12 cellular contexts compared by ENCODE assay signal in the genomic region with DNA sequence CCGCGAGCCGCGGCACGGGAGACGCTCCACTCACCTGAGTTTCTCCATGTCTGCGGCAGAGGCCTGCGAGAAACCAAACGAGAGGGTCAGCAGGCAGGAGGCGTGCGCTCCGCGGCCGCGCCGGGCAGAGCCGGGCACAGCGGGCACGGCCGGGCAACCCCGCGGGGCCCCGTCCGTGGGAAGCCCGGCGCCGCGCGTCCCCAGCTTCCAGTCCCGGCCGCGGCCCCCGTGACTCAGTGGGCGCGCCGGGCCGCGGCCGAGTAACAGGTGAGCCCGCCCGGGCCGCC. TPM values are rescaled to one million over a fixed set of nuclear protein-coding genes. Genes with fewer than 3 reads are reported as not detected.
DNase-seq lines count a peak whose midpoint lies in the region; ATAC-seq and TF ChIP-seq lines count a peak whose summit lies in the region.
"Had no signal": no experiment of that assay in that cellular context is flagged by ENCODE, and none has a peak within 500 bp of the region (broad histone marks: within the 10 kb centered on the region; RNA-seq: fewer than 3 reads in every experiment).

No MANE protein-coding gene starts in this region.

- ATAC-seq in right cardiac atrium (no peak), gastrocnemius medialis (peak in 1 of 2 donors; percentile 11), HG02840 (IDR thresholded peaks at IDR 0.05; ENCODE audit: low FRiP score, unreplicated experiment) (no peak)

- DNase-seq in NT2/D1 (ENCODE audit: low read depth, low spot score), result no peak
- no peak for DNase-seq in right cardiac atrium
- no peak for DNase-seq in gastrocnemius medialis
- no peak for DNase-seq in SW480 (ENCODE audit: low spot score)
- no peak for DNase-seq in HK-2 (ENCODE audit: unreplicated experiment)
- DNase-seq in T-helper 9 cell, result no peak
- DNase-seq: activated T-cell treated with anti-CD3 and anti-CD28 coated beads, Interleukin-2, amount 50 U/mL, for 1 hour; Caco-2; central memory CD4-positive, alpha-beta T cell; foreskin fibroblast had no signal

- intact Hi-C loops in right cardiac atrium (cut with DNase I), result no loop called here
- intact Hi-C loops in gastrocnemius medialis (cut with DNase I; ENCODE audit: low total_unique reads), result loop anchor here (10.0 kb wide), 1 partner anchor 93 kb away; no protein-coding TSS in a partner anchor

- peaks cover 0 to 64% (median 28%) of the 10 kb centered on the region in 11 experiments; a peak in 15 of 22 replicates for H4K20me1 ChIP-seq in BLaER1 treated with 17β-estradiol and CSF1 and Interleukin-3, amounts not matched to agents 10 nM and 100 nM

- peak overlapping the region; percentile 88 to 99 (median 97) for H3K4me2 ChIP-seq in BLaER1 treated with 17β-estradiol and CSF1 and Interleukin-3, amounts not matched to agents 10 nM and 100 nM

- TF ChIP-seq POLR2A in gastrocnemius medialis (IDR thresholded peaks at IDR 0.05), result no peak

- peak overlapping the region; percentile 50 to 72 (median 60) for H3K4me3 ChIP-seq in BLaER1 treated with 17β-estradiol and CSF1 and Interleukin-3, amounts not matched to agents 10 nM and 100 nM
- H3K4me3 ChIP-seq in NT2/D1 (ENCODE audit: insufficient read length, low read depth), result peak overlapping the region; percentile 42
- H3K4me3 ChIP-seq in right cardiac atrium (ENCODE audit: low read length), result peak overlapping the region; percentile 59
- H3K4me3 ChIP-seq in gastrocnemius medialis, result peak overlapping the region; percentile 44 to 55 (median 50)

- H3K9me3 ChIP-seq in BLaER1 treated with 17β-estradiol and CSF1 and Interleukin-3, amounts not matched to agents 10 nM and 100 nM (replicated peaks in 1 of 11), result no peaks in the 10 kb centered on the region
- H3K9me3 ChIP-seq in NT2/D1 (ENCODE audit: insufficient read depth, low read length) (no peaks in the 10 kb centered on the region), right cardiac atrium (ENCODE audit: control insufficient read depth, low read length) (no peaks in the 10 kb centered on the region), gastrocnemius medialis (no peaks in the 10 kb centered on the region)
- H3K9me3 ChIP-seq: Caco-2 had no signal

- TF ChIP-seq CTCF in gastrocnemius medialis (IDR thresholded peaks at IDR 0.05 in 4 of 5, conservative IDR thresholded peaks at IDR 0.05 in 1 of 5), result no peak

- H3K27ac ChIP-seq in BLaER1 treated with 17β-estradiol and CSF1 and Interleukin-3, amounts not matched to agents 10 nM and 100 nM, result no peak overlapping the region
- H3K27ac ChIP-seq in right cardiac atrium (ENCODE audit: low read length), result no peak overlapping the region
- H3K27ac ChIP-seq in gastrocnemius medialis, result no peak overlapping the region

- WGBS in right cardiac atrium, result 1% methylated on average over 41 of the region's 42 CpGs

- H3K27me3 ChIP-seq in BLaER1 treated with 17β-estradiol and CSF1 and Interleukin-3, amounts not matched to agents 10 nM and 100 nM, result peaks cover 52 to 100% (median 71%) of the 10 kb centered on the region in 11 experiments
- H3K27me3 ChIP-seq in NT2/D1 (ENCODE audit: insufficient read depth, insufficient read length) (peaks cover 57% of the 10 kb centered on the region), right cardiac atrium (ENCODE audit: control insufficient read depth, insufficient read depth) (no peaks in the 10 kb centered on the region), gastrocnemius medialis (peaks cover 15 to 49% (median 32%) of the 10 kb centered on the region in 3 donors)

- no peaks in the 10 kb centered on the region for H3K36me3 ChIP-seq in BLaER1 treated with 17β-estradiol and CSF1 and Interleukin-3, amounts not matched to agents 10 nM and 100 nM
- H3K36me3 ChIP-seq in NT2/D1 (ENCODE audit: insufficient read depth, insufficient read length, low read length) (no peaks in the 10 kb centered on the region), gastrocnemius medialis (no peaks in the 10 kb centered on the region)

- in situ Hi-C loops in gastrocnemius medialis (cut with MboI; ENCODE audit: low sequenced_read_pairs in 4 of 4), result no loop called here

- peak overlapping the region in 8 of 11 experiments; percentile 32 to 58 (median 48); a peak in 12 of 22 replicates for H3K9ac ChIP-seq in BLaER1 treated with 17β-estradiol and CSF1 and Interleukin-3, amounts not matched to agents 10 nM and 100 nM
- H3K9ac ChIP-seq in NT2/D1 (ENCODE audit: insufficient read length, low read depth), result peak overlapping the region; percentile 64

- H3K4me1 ChIP-seq in BLaER1 treated with 17β-estradiol and CSF1 and Interleukin-3, amounts not matched to agents 10 nM and 100 nM, result peaks cover 28 to 99% (median 96%) of the 10 kb centered on the region in 10 experiments
- peaks cover 5% of the 10 kb centered on the region for H3K4me1 ChIP-seq in NT2/D1 (ENCODE audit: insufficient read depth, insufficient read length)
- no peaks in the 10 kb centered on the region for H3K4me1 ChIP-seq in right cardiac atrium (ENCODE audit: control insufficient read depth, insufficient read depth, low read length)
- H3K4me1 ChIP-seq in gastrocnemius medialis, result peaks cover 0 to 5% of the 10 kb centered on the region in 2 donors
- H3K4me1 ChIP-seq: Caco-2 had no signal

RNA-seq across cellular contexts. Expression of a gene that starts 19.4 kb away (rescaled TPM):
- total RNA-seq in right cardiac atrium (1 to 10 TPM; 1.4 to 2.7 (median 2.0) TPM), gastrocnemius medialis (under 1 TPM in 3 of 4 donors, not detected in 1; 0.25 to 0.49 (median 0.26) TPM)
- polyA plus RNA-seq in right cardiac atrium, result 1.4 TPM
